15 cellular contexts compared by ENCODE assay signal in the genomic region with DNA sequence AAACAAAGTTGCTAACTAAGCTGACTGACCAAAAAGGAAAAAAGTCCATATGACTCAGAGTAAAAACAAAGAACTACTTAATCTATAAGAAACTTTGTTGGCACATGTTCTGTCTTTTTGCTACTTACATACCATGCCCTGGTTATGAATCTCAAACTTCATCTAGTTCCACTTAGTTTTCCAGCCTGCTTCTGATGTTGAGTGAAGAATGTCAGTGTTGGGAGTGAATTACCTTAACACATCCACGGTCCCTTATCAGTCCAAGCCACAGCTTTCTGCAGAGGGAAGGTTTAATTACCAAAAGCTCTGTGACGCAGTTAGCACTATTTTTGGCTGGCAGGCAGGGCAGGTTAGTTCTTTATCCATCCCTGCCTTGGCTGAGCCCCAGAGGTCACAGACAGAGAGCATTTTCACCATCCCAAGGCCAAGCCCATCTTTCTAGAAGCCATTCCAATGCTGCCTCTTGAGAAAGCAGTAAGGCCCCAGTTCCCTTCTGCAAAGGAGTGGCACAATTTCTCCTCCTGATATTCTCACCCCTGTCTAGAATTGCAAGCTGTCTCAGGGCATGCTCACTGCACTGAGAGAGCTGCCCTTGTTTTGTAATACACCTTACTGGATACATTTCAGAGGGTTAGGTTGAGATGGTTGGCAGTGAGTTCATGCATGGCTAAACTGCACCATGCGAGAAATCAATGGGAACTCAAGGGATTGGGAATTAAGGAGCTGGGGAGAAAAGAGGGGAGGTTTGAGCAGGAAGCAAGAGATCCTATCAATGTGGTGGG.
DNase-seq lines count a peak whose midpoint lies in the region; ATAC-seq, FAIRE-seq and TF ChIP-seq lines count a peak whose summit lies in the region.
"Had no signal": no experiment of that assay in that cellular context is flagged by ENCODE, and none has a peak within 500 bp of the region (broad histone marks: within the 10 kb centered on the region; RNA-seq: fewer than 3 reads in every experiment).

No MANE protein-coding gene starts in this region.

- H3K9me3 ChIP-seq in A549 = no peaks in the 10 kb centered on the region
- H3K9me3 ChIP-seq: vagina had no signal

- H3K9me3 Mint-ChIP-seq in nephron progenitor cell = no peaks in the 10 kb centered on the region
- H3K9me3 Mint-ChIP-seq: activated CD8-positive, alpha-beta T cell treated with anti-CD3 and anti-CD28 coated beads for 36 hours; T-cell had no signal

- peak overlapping the region in 1 of 2 experiments; percentile 17; a peak in 3 of 6 replicates for H3K27ac ChIP-seq in A549
- H3K27ac ChIP-seq: vagina had no signal

- H3K36me3 Mint-ChIP-seq in nephron progenitor cell (ENCODE audit: low read depth) = no peaks in the 10 kb centered on the region
- H3K36me3 Mint-ChIP-seq: T-cell had no signal

- no peak for DNase-seq in A549 (ENCODE audit: low read depth in 1 of 2, low spot score in 1 of 2)
- DNase-seq in MV-4-11 (lab: John Stamatoyannopoulos, UW) = peak; percentile 51
- DNase-seq in bronchial epithelial cell (ENCODE audit: low read depth) = peak; percentile 80
- peak; percentile 28 for DNase-seq in hepatic stellate cell (ENCODE audit: low spot score)
- no peak for DNase-seq in occipital lobe (lab: John Stamatoyannopoulos, UW)
- no peak for DNase-seq in nephron progenitor cell
- no peak for DNase-seq in NCI-H2081 (lab: John Stamatoyannopoulos, UW)
- DNase-seq: activated CD8-positive, alpha-beta T cell treated with anti-CD3 and anti-CD28 coated beads for 36 hours; activated gamma-delta T cell treated with Interleukin-2 at 50 U/mL for 16 hours; KG1; NCI-H2029 treated with DMSO at 0.1 percent for 48 hours; T-cell had no signal

- WGBS in A549 (ENCODE audit: missing lambda C conversion rate) = 85% methylated on average over 3 of the region's 3 CpGs

- TF ChIP-seq CTCF in A549 (IDR thresholded peaks at IDR 0.05) = no peak
- TF ChIP-seq CTCF in bronchial epithelial cell (IDR thresholded peaks at IDR 0.05; ENCODE audit: insufficient read depth, low read length, severe bottlenecking) = no peak
- no peak for TF ChIP-seq CTCF in nephron progenitor cell (IDR thresholded peaks at IDR 0.05)

- no peak overlapping the region for H3K4me3 Mint-ChIP-seq in nephron progenitor cell
- H3K4me3 Mint-ChIP-seq: activated CD8-positive, alpha-beta T cell treated with anti-CD3 and anti-CD28 coated beads for 36 hours; T-cell had no signal

- no peaks in the 10 kb centered on the region for H3K27me3 Mint-ChIP-seq in nephron progenitor cell (ENCODE audit: low read depth, poor library complexity)
- H3K27me3 Mint-ChIP-seq: activated CD8-positive, alpha-beta T cell treated with anti-CD3 and anti-CD28 coated beads for 36 hours; T-cell had no signal

- CTCF ChIA-PET in A549 (lab: Yijun Ruan, JAX) = interaction anchor here (1.2 to 2.8 kb wide), 4 partner anchors 10 to 40 kb away, joined by 3 to 10 read pairs (median 4); no protein-coding TSS in a partner anchor

- no peak for TF ChIP-seq EP300 in A549 (IDR thresholded peaks at IDR 0.05)

- peaks cover 10% of the 10 kb centered on the region; the same call in 1 of the 3 replicates for H3K4me1 ChIP-seq in A549

- H3K36me3 ChIP-seq in bronchial epithelial cell (ENCODE audit: control insufficient read depth, insufficient read depth, low read length) = no peaks in the 10 kb centered on the region
- H3K36me3 ChIP-seq: vagina had no signal

- H3K4me2 ChIP-seq in A549 = peak overlapping the region; percentile 18; the same call in 1 of the 3 replicates

- no peak overlapping the region for H3K27ac Mint-ChIP-seq in nephron progenitor cell
- H3K27ac Mint-ChIP-seq: activated CD8-positive, alpha-beta T cell treated with anti-CD3 and anti-CD28 coated beads for 36 hours; T-cell had no signal

- no peaks in the 10 kb centered on the region for H3K27me3 ChIP-seq in bronchial epithelial cell (ENCODE audit: control insufficient read depth, insufficient read depth, low read length)
- H3K27me3 ChIP-seq: vagina had no signal

- H3K4me3 ChIP-seq in A549 (no peak overlapping the region), bronchial epithelial cell (ENCODE audit: low read depth, low read length) (no peak overlapping the region)
- H3K4me3 ChIP-seq: vagina had no signal

- POLR2A ChIA-PET in A549 (lab: Yijun Ruan, JAX) = no interaction called here

- TF ChIP-seq RAD21 in A549 (conservative IDR thresholded peaks at IDR 0.05 in 1 of 2, IDR thresholded peaks at IDR 0.05 in 1 of 2) = no peak

- 0 out of 6 replicates have a peak, but pooled peaks of 1 of the 2 experiments have one; percentile 13 for ATAC-seq in A549
- no peak for ATAC-seq in HG03439 (IDR thresholded peaks at IDR 0.05; ENCODE audit: unreplicated experiment)
- ATAC-seq: activated CD8-positive, alpha-beta T cell treated with anti-CD3 and anti-CD28 coated beads for 36 hours; T-cell had no signal

- no peak for FAIRE-seq in A549 (lab: Jason Lieb, UNC)
- no peak for FAIRE-seq in bronchial epithelial cell (lab: Jason Lieb, UNC)
- FAIRE-seq: GM18507 had no signal

- no peaks in the 10 kb centered on the region for H3K4me1 Mint-ChIP-seq in nephron progenitor cell

- TF ChIP-seq POLR2A in A549 (IDR thresholded peaks at IDR 0.05; ENCODE audit: low read length) = no peak

TF ChIP-seq in A549, 52 proteins besides CTCF, POLR2A, EP300 and RAD21:
- TF ChIP-seq HOXB5 (CRISPR knock-in tag; IDR thresholded peaks at IDR 0.05) = no peak
- TF ChIP-seq BHLHE40 (IDR thresholded peaks at IDR 0.05; ENCODE audit: low read depth, low read length) = no peak
- no peak for TF ChIP-seq PHF8 (IDR thresholded peaks at IDR 0.05; ENCODE audit: borderline replicate concordance, low read depth)
- no peak for TF ChIP-seq HEYL (CRISPR knock-in tag; IDR thresholded peaks at IDR 0.05)
- no peak for TF ChIP-seq SMC3 (IDR thresholded peaks at IDR 0.05)
- no peak for TF ChIP-seq CBX8 (IDR thresholded peaks at IDR 0.05)
- no peak for TF ChIP-seq EHMT2 (IDR thresholded peaks at IDR 0.05; ENCODE audit: low read depth)
- no peak for TF ChIP-seq HOXA7 (CRISPR knock-in tag; IDR thresholded peaks at IDR 0.05)
- no peak for TF ChIP-seq MAZ (IDR thresholded peaks at IDR 0.05; ENCODE audit: borderline replicate concordance, low read depth, low read length)

Comparison
In these comparisons a context has a peak if more than half of its experiments do, and no peak if none do; other contexts are left out.
1. DNase-seq: peak in MV-4-11 (single experiment), bronchial epithelial cell (single experiment) and hepatic stellate cell (single experiment); none in A549 (0 of 2), occipital lobe (single experiment), nephron progenitor cell (single experiment) and NCI-H2081 (0 of 2).